17 cellular contexts compared by ENCODE assay signal in genomic region chr14:55977346-55977745, GRCh38.
"Had no signal": no experiment of that assay in that cellular context is flagged by ENCODE, and none has a peak within 500 bp of the region (broad histone marks: within the 10 kb centered on the region; RNA-seq: fewer than 3 reads in every experiment).

No MANE protein-coding gene starts in this region.

- H3K4me3 ChIP-seq: colonic mucosa, esophagus squamous epithelium, neural progenitor cell, right atrium auricular region, tibial nerve had no signal

- H3K27me3 Mint-ChIP-seq: activated naive CD4-positive, alpha-beta T cell treated with anti-CD3 and anti-CD28 coated beads, Interleukin-2, amount 50 U/mL, for 24 hours; T-cell had no signal

- H3K36me3 ChIP-seq: colonic mucosa, esophagus squamous epithelium, neural progenitor cell, right atrium auricular region, tibial nerve had no signal

- H3K27ac ChIP-seq: esophagus squamous epithelium, neural progenitor cell, right atrium auricular region had no signal

- H3K27me3 ChIP-seq: colonic mucosa, dorsolateral prefrontal cortex, esophagus squamous epithelium, neural progenitor cell, right atrium auricular region, tibial nerve had no signal

- ATAC-seq: naive thymus-derived CD4-positive, alpha-beta T cell; SK-N-SH treated with all-trans-retinoic acid at 6 μM for 48 hours; stimulated activated naive CD8-positive, alpha-beta T cell treated with anti-CD3 and anti-CD28 coated beads, Interleukin-15, Interleukin-2, amounts not matched to agents 100 U/mL and 50 U/mL, for 24 hours; T-cell had no signal

- DNase-seq: activated gamma-delta T cell treated with Interleukin-2 at 50 U/mL for 16 hours; activated T-cell treated with anti-CD3 and anti-CD28 coated beads, Interleukin-2, amount 50 U/mL, for 1 hour; esophagus squamous epithelium; immature natural killer cell; mesendoderm; naive thymus-derived CD4-positive, alpha-beta T cell; stimulated activated CD4-positive, alpha-beta T cell treated with anti-CD3 and anti-CD28 coated beads, Interleukin-4, amount 100 ng/mL, for 24 hours; stimulated activated naive CD8-positive, alpha-beta T cell treated with anti-CD3 and anti-CD28 coated beads, Interleukin-15, Interleukin-2, amounts not matched to agents 100 U/mL and 50 U/mL, for 24 hours; T-cell had no signal

- H3K4me1 ChIP-seq: colonic mucosa, neural progenitor cell had no signal

- H3K9me3 Mint-ChIP-seq: central memory CD8-positive, alpha-beta T cell had no signal

- H3K9me3 ChIP-seq: colonic mucosa, esophagus squamous epithelium had no signal

- H3K4me1 Mint-ChIP-seq: central memory CD8-positive, alpha-beta T cell; immature natural killer cell; naive thymus-derived CD4-positive, alpha-beta T cell; T-cell had no signal

- H3K4me3 Mint-ChIP-seq: activated naive CD4-positive, alpha-beta T cell treated with anti-CD3 and anti-CD28 coated beads, Interleukin-2, amount 50 U/mL, for 24 hours; central memory CD8-positive, alpha-beta T cell; immature natural killer cell; naive thymus-derived CD4-positive, alpha-beta T cell; neural progenitor cell; T-cell had no signal

- H3K36me3 Mint-ChIP-seq: activated naive CD4-positive, alpha-beta T cell treated with anti-CD3 and anti-CD28 coated beads, Interleukin-2, amount 50 U/mL, for 24 hours; immature natural killer cell; neural progenitor cell; T-cell had no signal

- H3K27ac Mint-ChIP-seq: activated naive CD4-positive, alpha-beta T cell treated with anti-CD3 and anti-CD28 coated beads, Interleukin-2, amount 50 U/mL, for 24 hours; immature natural killer cell; naive thymus-derived CD4-positive, alpha-beta T cell; neural progenitor cell; T-cell had no signal
